Comparison of ENCODE assay signal across 9 cellular contexts in the genomic region with DNA sequence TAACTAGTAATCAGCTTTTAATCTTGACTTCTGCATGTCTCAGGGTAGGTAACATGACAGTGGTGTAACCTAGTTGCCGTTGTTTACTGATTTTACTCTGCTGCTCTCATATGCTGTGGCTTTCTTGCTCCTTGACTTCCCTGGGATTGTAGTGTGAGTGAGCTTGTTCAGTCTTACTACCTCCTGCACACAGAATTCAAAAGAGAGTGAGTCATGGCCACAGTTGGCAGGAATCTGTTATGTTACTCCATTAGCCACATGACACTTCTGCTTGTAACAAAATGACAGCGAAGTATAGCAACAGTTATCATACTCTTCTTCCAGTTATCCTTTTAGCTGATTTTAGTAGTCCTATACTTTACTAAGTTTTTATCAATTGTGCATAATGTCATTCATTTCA. TPM values are rescaled to one million over a fixed set of nuclear protein-coding genes. Genes with fewer than 3 reads are reported as not detected.
DNase-seq lines count a peak whose midpoint lies in the region; ATAC-seq, FAIRE-seq and TF ChIP-seq lines count a peak whose summit lies in the region.
"Had no signal": no experiment of that assay in that cellular context is flagged by ENCODE, and none has a peak within 500 bp of the region (broad histone marks: within the 10 kb centered on the region; RNA-seq: fewer than 3 reads in every experiment).

No MANE protein-coding gene starts in this region.

- H3K36me3 ChIP-seq in lower lobe of right lung: no peaks in the 10 kb centered on the region

- DNase-seq in AG04450 (ENCODE audit: low read depth, low spot score): peak; percentile 74
- DNase-seq in HTR-8/SVneo (ENCODE audit: insufficient read length, low spot score): peak; percentile 62
- peak; percentile 30 for DNase-seq in brain pericyte (ENCODE audit: low read depth, low spot score)
- DNase-seq in lower lobe of right lung: no peak
- DNase-seq in NCI-H526 (lab: John Stamatoyannopoulos, UW): no peak
- DNase-seq in cerebellar cortex (ENCODE audit: low spot score): no peak

- CTCF ChIA-PET in AG04450 (lab: Charles Lee): interaction anchor here (1.1 to 1.2 kb wide), 2 partner anchors 23 to 180 kb away, joined by 3 read pairs; no protein-coding TSS in a partner anchor

- peaks cover 78% of the 10 kb centered on the region for H3K4me1 ChIP-seq in lower lobe of right lung

- ATAC-seq in lower lobe of right lung: peak; percentile 86 to 90
- ATAC-seq in HG03571 (IDR thresholded peaks at IDR 0.05; ENCODE audit: unreplicated experiment): no peak
- ATAC-seq in HG03520 (IDR thresholded peaks at IDR 0.05; ENCODE audit: unreplicated experiment): no peak

- no peak overlapping the region for H3K4me3 ChIP-seq in AG04450 (ENCODE audit: low read depth, low read length)
- no peak overlapping the region for H3K4me3 ChIP-seq in lower lobe of right lung

- POLR2A ChIA-PET in AG04450 (lab: Yijun Ruan, JAX): interaction anchor here (1.1 kb wide), 1 partner anchor 11 kb away, joined by 4 read pairs; no protein-coding TSS in a partner anchor

- H3K27me3 ChIP-seq in AG04450 (ENCODE audit: control insufficient read depth, insufficient read depth, low read length): no peaks in the 10 kb centered on the region
- no peaks in the 10 kb centered on the region for H3K27me3 ChIP-seq in lower lobe of right lung (ENCODE audit: low read depth)

- H3K9me3 ChIP-seq in AG04450 (ENCODE audit: control insufficient read depth, insufficient read depth, low read length): no peaks in the 10 kb centered on the region
- H3K9me3 ChIP-seq in lower lobe of right lung: no peaks in the 10 kb centered on the region

- FAIRE-seq in HTR-8/SVneo (lab: Jason Lieb, UNC): peak; percentile 68
- FAIRE-seq: GM18507 had no signal

- intact Hi-C loops in lower lobe of right lung (cut with DNase I): no loop called here

- TF ChIP-seq CTCF in AG04450 (IDR thresholded peaks at IDR 0.05; ENCODE audit: low read depth, low read length): no peak
- no peak for TF ChIP-seq CTCF in lower lobe of right lung (IDR thresholded peaks at IDR 0.05)

- H3K27ac ChIP-seq in AG04450 (ENCODE audit: low read depth, low read length): no peak overlapping the region
- H3K27ac ChIP-seq in lower lobe of right lung: no peak overlapping the region

RNA-seq across cellular contexts. Expression of gene TNRC6A, which starts 18.8 kb away (rescaled TPM):
- 62.7 and 76.2 TPM in 2 replicates for polyA plus RNA-seq in AG04450 (2011; rRNA removed)
- polyA minus RNA-seq in AG04450 (2011; rRNA and poly(A)+ RNA removed): 136 and 139 TPM in 2 replicates
- 49.4 TPM for total RNA-seq in lower lobe of right lung

Comparison
In these comparisons a context has a peak if more than half of its experiments do, and no peak if none do; other contexts are left out.
1. DNase-seq: peak in AG04450 (single experiment), HTR-8/SVneo (single experiment) and brain pericyte (single experiment); none in lower lobe of right lung (single experiment), NCI-H526 (0 of 2) and cerebellar cortex (single experiment).
2. ATAC-seq: peak in lower lobe of right lung (2 of 2); none in HG03571 (single experiment) and HG03520 (single experiment).